In genomic region chr17:79023180-79023705, GRCh38 we compare ENCODE assay signal across 11 cellular contexts. TPM values are rescaled to one million over a fixed set of nuclear protein-coding genes. Genes with fewer than 3 reads are reported as not detected.
DNase-seq lines count a peak whose midpoint lies in the region; ATAC-seq and TF ChIP-seq lines count a peak whose summit lies in the region.
"Had no signal": no experiment of that assay in that cellular context is flagged by ENCODE, and none has a peak within 500 bp of the region (broad histone marks: within the 10 kb centered on the region; RNA-seq: fewer than 3 reads in every experiment).

No MANE protein-coding gene starts in this region.

- H3K4me3 Mint-ChIP-seq in T-helper 2 cell treated with Interferon-gamma antibody and Interleukin-4, amounts not matched to agents 5 μg/mL and 100 μg/mL, for 36 hours, result peak overlapping the region; percentile 13

- no peak overlapping the region for H4K8ac ChIP-seq in mesendoderm (ENCODE audit: low read depth, low read length)

- ATAC-seq in activated CD4-positive, CD25-positive, alpha-beta regulatory T cell treated with anti-CD3 and anti-CD28 coated beads, Interleukin-2, amount 50 U/mL, for 24 hours, result no peak
- ATAC-seq: stimulated activated memory B cell treated with anti-CD40 and anti-IgM and Interleukin-4, amounts not matched to agents 10 μg/mL and 1 μg/mL and 100 μg/mL, for 72 hours had no signal

- no peaks in the 10 kb centered on the region for H3K27me3 ChIP-seq in left ventricle myocardium inferior (ENCODE audit: low read depth)
- H3K27me3 ChIP-seq in stomach smooth muscle (ENCODE audit: control insufficient read depth in 1 of 2, insufficient read depth in 2 of 2, low read length in 2 of 2), result no peaks in the 10 kb centered on the region
- H3K27me3 ChIP-seq in mesendoderm (ENCODE audit: insufficient read depth, low read length, poor library complexity), result peaks cover 8% of the 10 kb centered on the region

- peak overlapping the region; percentile 81 for H3K4me3 ChIP-seq in left ventricle myocardium inferior
- peak overlapping the region in 1 of 2 donors; percentile 83 for H3K4me3 ChIP-seq in stomach smooth muscle (ENCODE audit: low read length in 2 of 2)
- no peak overlapping the region for H3K4me3 ChIP-seq in mesendoderm (ENCODE audit: low read length)

- no peak overlapping the region for H4K5ac ChIP-seq in mesendoderm (ENCODE audit: low read length)

- H2BK5ac ChIP-seq in mesendoderm (ENCODE audit: low read length), result no peak overlapping the region

- H3K9me3 ChIP-seq in left ventricle myocardium inferior (replicated peaks) (no peaks in the 10 kb centered on the region), stomach smooth muscle (ENCODE audit: control insufficient read depth in 2 of 2, low read length in 2 of 2) (no peaks in the 10 kb centered on the region)

- H2BK120ac ChIP-seq in mesendoderm (ENCODE audit: low read depth, low read length), result no peak overlapping the region

- no peak overlapping the region for H3K9ac ChIP-seq in stomach smooth muscle (ENCODE audit: low read length in 2 of 2)
- no peak overlapping the region for H3K9ac ChIP-seq in mesendoderm (ENCODE audit: low read length)

- no peaks in the 10 kb centered on the region for H3K36me3 Mint-ChIP-seq in T-helper 2 cell treated with Interferon-gamma antibody and Interleukin-4, amounts not matched to agents 5 μg/mL and 100 μg/mL, for 36 hours (ENCODE audit: low read depth)
- H3K36me3 Mint-ChIP-seq: activated CD8-positive, alpha-beta memory T cell treated with anti-CD3 and anti-CD28 coated beads, Interleukin-2, amount 10 ng/mL, durations not matched to agents 7 days and 5 days; stimulated activated memory B cell treated with anti-CD40 and anti-IgM and Interleukin-4, amounts not matched to agents 10 μg/mL and 1 μg/mL and 100 μg/mL, for 72 hours had no signal

- no peak overlapping the region for H3K27ac Mint-ChIP-seq in T-helper 2 cell treated with Interferon-gamma antibody and Interleukin-4, amounts not matched to agents 5 μg/mL and 100 μg/mL, for 36 hours
- H3K27ac Mint-ChIP-seq: activated CD8-positive, alpha-beta memory T cell treated with anti-CD3 and anti-CD28 coated beads, Interleukin-2, amount 10 ng/mL, durations not matched to agents 7 days and 5 days had no signal

- H2AK5ac ChIP-seq in mesendoderm (ENCODE audit: low read length), result no peak overlapping the region

- intact Hi-C loops in left ventricle myocardium inferior (cut with micrococcal nuclease), result no loop called here

- H3K9me3 Mint-ChIP-seq in T-helper 2 cell treated with Interferon-gamma antibody and Interleukin-4, amounts not matched to agents 5 μg/mL and 100 μg/mL, for 36 hours, result no peaks in the 10 kb centered on the region
- H3K9me3 Mint-ChIP-seq: stimulated activated memory B cell treated with anti-CD40 and anti-IgM and Interleukin-4, amounts not matched to agents 10 μg/mL and 1 μg/mL and 100 μg/mL, for 72 hours had no signal

- H3K56ac ChIP-seq in mesendoderm (ENCODE audit: low read length), result no peak overlapping the region

- no peak for TF ChIP-seq CTCF in left ventricle myocardium inferior (IDR thresholded peaks at IDR 0.05; ENCODE audit: borderline replicate concordance)

- H3K4me1 ChIP-seq in left ventricle myocardium inferior (peaks cover 89% of the 10 kb centered on the region), stomach smooth muscle (ENCODE audit: control insufficient read depth, insufficient read depth, low read length) (peaks cover 73% of the 10 kb centered on the region), mesendoderm (ENCODE audit: control insufficient read depth, low read depth, low read length) (peaks cover 2% of the 10 kb centered on the region)

- H3K23ac ChIP-seq in mesendoderm (ENCODE audit: low read length), result no peak overlapping the region

- DNase-seq in T-helper 2 cell treated with Interferon-gamma antibody and Interleukin-4, amounts not matched to agents 5 μg/mL and 100 μg/mL, for 36 hours (ENCODE audit: low spot score), result no peak
- DNase-seq in T-helper 2 cell (no peak), left ventricle myocardium inferior (no peak), mesendoderm (no peak)
- DNase-seq: 8988T; activated CD8-positive, alpha-beta memory T cell treated with anti-CD3 and anti-CD28 coated beads, Interleukin-2, amount 10 ng/mL, durations not matched to agents 7 days and 5 days; KG1; occipital lobe had no signal

- H3K27ac ChIP-seq in left ventricle myocardium inferior (replicated peaks) (peak overlapping the region; percentile 95), stomach smooth muscle (ENCODE audit: low read length) (peak overlapping the region; percentile 69), mesendoderm (ENCODE audit: low read depth, low read length) (no peak overlapping the region)

- H3K36me3 ChIP-seq in left ventricle myocardium inferior, result no peaks in the 10 kb centered on the region
- H3K36me3 ChIP-seq in stomach smooth muscle (ENCODE audit: control insufficient read depth in 2 of 2, insufficient read depth in 2 of 2, low read length in 2 of 2), result no peaks in the 10 kb centered on the region
- no peaks in the 10 kb centered on the region for H3K36me3 ChIP-seq in mesendoderm (ENCODE audit: control insufficient read depth, insufficient read depth, low read length)

- peaks cover 50% of the 10 kb centered on the region for H3K27me3 Mint-ChIP-seq in T-helper 2 cell treated with Interferon-gamma antibody and Interleukin-4, amounts not matched to agents 5 μg/mL and 100 μg/mL, for 36 hours (ENCODE audit: low read depth)

- H3K79me1 ChIP-seq in mesendoderm (ENCODE audit: low read length), result no peaks in the 10 kb centered on the region

- no CpG with 5 or more reads among the region's 12 CpGs for WGBS in mesendoderm (ENCODE audit: extremely low coverage, insufficient coverage, low lambda C conversion rate)

- H3K4ac ChIP-seq in mesendoderm (ENCODE audit: low read depth, low read length), result no peak overlapping the region

- no peaks in the 10 kb centered on the region for H3K79me2 ChIP-seq in mesendoderm (ENCODE audit: control insufficient read depth, insufficient read depth, low read length)

- H3K4me2 ChIP-seq in mesendoderm (ENCODE audit: low read length), result no peak overlapping the region

- H3K18ac ChIP-seq in mesendoderm (ENCODE audit: low read length), result no peak overlapping the region

- peaks cover 5% of the 10 kb centered on the region for H3K4me1 Mint-ChIP-seq in T-helper 2 cell treated with Interferon-gamma antibody and Interleukin-4, amounts not matched to agents 5 μg/mL and 100 μg/mL, for 36 hours (ENCODE audit: low read depth)

- H2BK15ac ChIP-seq in mesendoderm (replicated peaks; ENCODE audit: low read depth), result no peak overlapping the region

RNA-seq across cellular contexts. Expression of gene C1QTNF1, which starts 0.7 kb away (rescaled TPM):
- total RNA-seq in left ventricle myocardium inferior, result 146 TPM
- polyA plus RNA-seq in mesendoderm (2013, experiment 1 of 2), result 0.49 TPM
- polyA plus RNA-seq in mesendoderm (2013, experiment 2 of 2), result 0.34 TPM
- total RNA-seq: activated CD8-positive, alpha-beta memory T cell treated with anti-CD3 and anti-CD28 coated beads, Interleukin-2, amount 10 ng/mL, durations not matched to agents 7 days and 5 days had no signal

RNA-seq across cellular contexts. Expression of gene CANT1, which starts 13.7 kb away (rescaled TPM):
- 24.2 TPM for total RNA-seq in left ventricle myocardium inferior
- 21.0 TPM for polyA plus RNA-seq in mesendoderm (2013, experiment 1 of 2)
- 20.4 TPM for polyA plus RNA-seq in mesendoderm (2013, experiment 2 of 2)

RNA-seq across cellular contexts. Expression of gene LGALS3BP, which starts 43.5 kb away (rescaled TPM):
- total RNA-seq in left ventricle myocardium inferior, result 585 TPM
- polyA plus RNA-seq in mesendoderm (2013, experiment 1 of 2), result 15.3 TPM
- 15.6 TPM for polyA plus RNA-seq in mesendoderm (2013, experiment 2 of 2)

RNA-seq across cellular contexts. Expression of gene ENGASE, which starts 51.4 kb away (rescaled TPM):
- total RNA-seq in left ventricle myocardium inferior, result 31.5 TPM
- 5.1 TPM for polyA plus RNA-seq in mesendoderm (2013, experiment 1 of 2)
- polyA plus RNA-seq in mesendoderm (2013, experiment 2 of 2), result 6.1 TPM
